8 cellular contexts compared by ENCODE assay signal in genomic region chr15:80152180-80152895, GRCh38. TPM values are rescaled to one million over a fixed set of nuclear protein-coding genes. Genes with fewer than 3 reads are reported as not detected.
A peak's percentile ranks its signal among the peaks of the same experiment; 100 is the strongest.
DNase-seq lines count a peak whose midpoint lies in the region; ATAC-seq and TF ChIP-seq lines count a peak whose summit lies in the region.

No MANE protein-coding gene starts in this region.

- POLR2A ChIA-PET in CD8-positive, alpha-beta memory T cell (lab: Charles Lee) = interaction anchor here (0.8 to 1.6 kb wide), 3 partner anchors 9 to 229 kb away, joined by 3 to 4 read pairs (median 4); no protein-coding TSS in a partner anchor

- H3K9me3 ChIP-seq in CD8-positive, alpha-beta memory T cell (ENCODE audit: low read length) = no peaks in the 10 kb centered on the region
- H3K9me3 ChIP-seq in HUES64 (ENCODE audit: insufficient read depth, low read depth, low read length) (no peaks in the 10 kb centered on the region), Peyer's patch (no peaks in the 10 kb centered on the region), esophagus muscularis mucosa (no peaks in the 10 kb centered on the region), muscle layer of duodenum (ENCODE audit: control insufficient read depth in 1 of 2, low read length in 2 of 2) (no peaks in the 10 kb centered on the region)

- TF ChIP-seq EP300 in esophagus muscularis mucosa (IDR thresholded peaks at IDR 0.05) = no peak

- H3K4me1 ChIP-seq in CD8-positive, alpha-beta memory T cell (ENCODE audit: insufficient read depth, low read length) = peaks cover 10% of the 10 kb centered on the region
- H3K4me1 ChIP-seq in HUES64 (ENCODE audit: insufficient read depth, low read length) (peaks cover 16% of the 10 kb centered on the region), Peyer's patch (peaks cover 0 to 14% (median 0%) of the 10 kb centered on the region in 4 donors), esophagus muscularis mucosa (peaks cover 10 to 34% (median 20%) of the 10 kb centered on the region in 4 donors), muscle layer of duodenum (ENCODE audit: control insufficient read depth in 1 of 2, insufficient read depth in 2 of 2, low read length in 2 of 2) (peaks cover 8 to 11% of the 10 kb centered on the region in 2 donors)

- peak; percentile 54 for ATAC-seq in GM21390 (IDR thresholded peaks at IDR 0.05; ENCODE audit: unreplicated experiment)

- intact Hi-C loops in esophagus muscularis mucosa (cut with DNase I) = loop anchor here (2.0 kb wide), 2 partner anchors 94 to 228 kb away; partner anchors contain the start of gene ZFAND6

- 2% methylated on average over 31 of the region's 41 CpGs for WGBS in HUES64
- 2% methylated on average over 13 of the region's 41 CpGs for WGBS in esophagus muscularis mucosa

- H3K27ac ChIP-seq in CD8-positive, alpha-beta memory T cell (ENCODE audit: low read depth, low read length) = peak overlapping the region; percentile 33
- H3K27ac ChIP-seq in HUES64 (ENCODE audit: low read depth, low read length) (no peak overlapping the region), Peyer's patch (peak overlapping the region; percentile 75 to 81 (median 76)), esophagus muscularis mucosa (replicated peaks in 1 of 4) (peak overlapping the region; percentile 84 to 86 (median 85)), muscle layer of duodenum (ENCODE audit: low read length) (peak overlapping the region; percentile 72)

- peak overlapping the region; percentile 84 to 95 (median 93) for H3K4me3 Mint-ChIP-seq in CD8-positive, alpha-beta memory T cell

- DNase-seq in CD8-positive, alpha-beta memory T cell = peak; percentile 69 to 94 (median 88)
- DNase-seq in Peyer's patch = peak; percentile 97 to 99 (median 98)
- peak; percentile 94 for DNase-seq in activated T-cell treated with anti-CD3 and anti-CD28 coated beads, Interleukin-2, amount 50 U/mL, for 48 hours
- peak; percentile 99 for DNase-seq in esophagus muscularis mucosa (ENCODE audit: extremely low spot score)
- peak; percentile 73 to 84 for DNase-seq in stimulated activated CD8-positive, alpha-beta memory T cell treated with anti-CD3 and anti-CD28 coated beads, Interleukin-4, amount 100 ng/mL, for 4 hours (ENCODE audit: low read depth in 2 of 2, low spot score in 1 of 2)

- peak overlapping the region; percentile 57 to 91 (median 82) for H3K27ac Mint-ChIP-seq in CD8-positive, alpha-beta memory T cell

- H3K27me3 ChIP-seq in CD8-positive, alpha-beta memory T cell (ENCODE audit: insufficient read depth, low read length, poor library complexity, severe bottlenecking) = no peaks in the 10 kb centered on the region
- peaks cover 9% of the 10 kb centered on the region; the same call in 1 of the 2 replicates for H3K27me3 ChIP-seq in HUES64 (ENCODE audit: insufficient read depth, low read length)
- H3K27me3 ChIP-seq in Peyer's patch = no peaks in the 10 kb centered on the region
- no peaks in the 10 kb centered on the region for H3K27me3 ChIP-seq in esophagus muscularis mucosa
- H3K27me3 ChIP-seq in muscle layer of duodenum (ENCODE audit: low read depth, low read length) = no peaks in the 10 kb centered on the region

- TF ChIP-seq POLR2A in Peyer's patch (IDR thresholded peaks at IDR 0.05) (no peak), esophagus muscularis mucosa (IDR thresholded peaks at IDR 0.05; ENCODE audit: low read depth) (no peak)

- peak overlapping the region; percentile 57 for H3K9ac ChIP-seq in HUES64 (ENCODE audit: low read depth, low read length)

- peaks cover 0 to 2% (median 0%) of the 10 kb centered on the region in 3 donors for H3K36me3 Mint-ChIP-seq in CD8-positive, alpha-beta memory T cell

- no peaks in the 10 kb centered on the region for H3K9me3 Mint-ChIP-seq in CD8-positive, alpha-beta memory T cell

- H3K4me1 Mint-ChIP-seq in CD8-positive, alpha-beta memory T cell = peaks cover 13 to 25% (median 22%) of the 10 kb centered on the region in 3 donors

- H3K27me3 Mint-ChIP-seq in CD8-positive, alpha-beta memory T cell = no peaks in the 10 kb centered on the region

- no peak overlapping the region for H3K4me3 ChIP-seq in CD8-positive, alpha-beta memory T cell (ENCODE audit: low read length)
- H3K4me3 ChIP-seq in HUES64 (ENCODE audit: low read length) = peak overlapping the region; percentile 77
- H3K4me3 ChIP-seq in Peyer's patch = peak overlapping the region; percentile 56 to 81 (median 78)
- H3K4me3 ChIP-seq in esophagus muscularis mucosa = peak overlapping the region; percentile 64 to 89 (median 79)
- H3K4me3 ChIP-seq in muscle layer of duodenum (ENCODE audit: low read depth in 1 of 2, low read length in 2 of 2) = peak overlapping the region; percentile 57 to 81

- no peaks in the 10 kb centered on the region for H3K36me3 ChIP-seq in CD8-positive, alpha-beta memory T cell (ENCODE audit: insufficient read depth, low read length)
- H3K36me3 ChIP-seq in HUES64 (ENCODE audit: insufficient read depth, low read length) = no peaks in the 10 kb centered on the region
- no peaks in the 10 kb centered on the region for H3K36me3 ChIP-seq in Peyer's patch
- H3K36me3 ChIP-seq in esophagus muscularis mucosa = no peaks in the 10 kb centered on the region
- no peaks in the 10 kb centered on the region for H3K36me3 ChIP-seq in muscle layer of duodenum (ENCODE audit: control insufficient read depth in 1 of 2, insufficient read depth in 2 of 2, low read length in 2 of 2)

- TF ChIP-seq CTCF in Peyer's patch (IDR thresholded peaks at IDR 0.05) (no peak), esophagus muscularis mucosa (IDR thresholded peaks at IDR 0.05) (no peak)

- CTCF ChIA-PET in CD8-positive, alpha-beta memory T cell (lab: Charles Lee) = interaction anchor here (0.8 to 1.4 kb wide), 2 partner anchors 21 to 92 kb away, joined by 3 to 7 read pairs; partner anchors contain the start of gene ZFAND6

RNA-seq across cellular contexts. Expression of gene FAH, which starts 0.5 kb away (rescaled TPM):
- total RNA-seq in CD8-positive, alpha-beta memory T cell = 10 to 100 TPM; 63.8 TPM
- 4.8 TPM for polyA plus RNA-seq in CD8-positive, alpha-beta memory T cell
- 12.6 TPM for polyA plus RNA-seq in HUES64 (2013, experiment 1 of 2)
- 13.8 TPM for polyA plus RNA-seq in HUES64 (2013, experiment 2 of 2)
- total RNA-seq in Peyer's patch (10 to 100 TPM in 3 of 4 donors, 1 to 10 TPM in 1; 6.6 to 17.3 (median 15.3) TPM), esophagus muscularis mucosa (10 to 100 TPM; 11.1 to 15.0 (median 14.0) TPM)
